ENCODE assay signal across 16 cellular contexts in the genomic region with DNA sequence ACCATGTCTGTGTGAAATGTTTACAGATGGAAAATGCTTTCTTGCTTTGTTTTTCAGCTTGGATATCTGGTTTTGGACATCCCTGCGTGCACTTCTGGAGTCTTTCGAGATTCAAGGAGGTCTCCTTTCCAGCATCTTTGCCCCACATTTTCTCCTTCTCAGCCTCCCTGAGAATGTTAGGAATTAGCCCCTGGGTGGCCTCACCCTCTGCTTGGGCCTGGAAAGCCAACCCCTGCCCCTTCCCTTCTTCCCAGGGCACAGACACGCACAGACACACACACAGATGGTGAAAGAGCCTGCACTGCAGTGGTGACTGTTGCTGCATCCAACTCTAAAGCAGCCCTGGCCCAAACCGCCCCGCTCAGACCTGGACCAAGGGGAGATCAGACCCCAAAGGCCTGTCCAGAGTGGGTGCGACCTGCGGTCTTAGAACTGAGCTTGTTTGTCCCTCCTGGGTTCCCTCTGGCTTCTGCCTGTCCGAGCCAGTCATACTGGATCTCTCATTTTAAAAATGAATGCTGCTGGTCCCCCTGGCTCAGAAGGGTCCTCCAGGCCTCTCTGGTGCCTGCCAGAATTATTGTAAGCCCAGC. TPM values are rescaled to one million over a fixed set of nuclear protein-coding genes. Genes with fewer than 3 reads are reported as not detected.
DNase-seq lines count a peak whose midpoint lies in the region; ATAC-seq, FAIRE-seq and TF ChIP-seq lines count a peak whose summit lies in the region.
"Had no signal": no experiment of that assay in that cellular context is flagged by ENCODE, and none has a peak within 500 bp of the region (broad histone marks: within the 10 kb centered on the region; RNA-seq: fewer than 3 reads in every experiment).

No MANE protein-coding gene starts in this region.

- H3K4me1 Mint-ChIP-seq in central memory CD8-positive, alpha-beta T cell = no peaks in the 10 kb centered on the region
- peaks cover 0 to 6% of the 10 kb centered on the region in 2 donors for H3K4me1 Mint-ChIP-seq in natural killer cell

- peaks cover 15% of the 10 kb centered on the region for H3K4me1 ChIP-seq in RWPE2 (ENCODE audit: insufficient read depth, poor library complexity, severe bottlenecking)
- H3K4me1 ChIP-seq in kidney (ENCODE audit: control insufficient read depth in 1 of 2, insufficient read depth in 1 of 2, low read depth in 1 of 2, low read length in 2 of 2) = no peaks in the 10 kb centered on the region
- no peaks in the 10 kb centered on the region for H3K4me1 ChIP-seq in osteoblast (ENCODE audit: insufficient read depth, low read length)
- H3K4me1 ChIP-seq: BE2C had no signal

- peak overlapping the region; percentile 63 for H3K27ac Mint-ChIP-seq in central memory CD8-positive, alpha-beta T cell (ENCODE audit: low read depth)
- H3K27ac Mint-ChIP-seq in natural killer cell = no peak overlapping the region

- peaks cover 11% of the 10 kb centered on the region for H3K27me3 Mint-ChIP-seq in central memory CD8-positive, alpha-beta T cell
- peaks cover 0 to 13% of the 10 kb centered on the region in 2 donors for H3K27me3 Mint-ChIP-seq in natural killer cell (ENCODE audit: low read depth in 2 of 2)
- H3K27me3 Mint-ChIP-seq: CD4-positive, alpha-beta memory T cell had no signal

- H3K36me3 ChIP-seq in RWPE2 (ENCODE audit: low read depth) (no peaks in the 10 kb centered on the region), kidney (ENCODE audit: control insufficient read depth in 1 of 2, insufficient read depth in 2 of 2, low read length in 2 of 2) (no peaks in the 10 kb centered on the region), osteoblast (ENCODE audit: insufficient read depth, low read length) (no peaks in the 10 kb centered on the region)
- H3K36me3 ChIP-seq: BE2C had no signal

- ATAC-seq in RWPE2 (ENCODE audit: low read depth) (no peak), natural killer cell (no peak)
- no peak for ATAC-seq in central memory CD8-positive, alpha-beta T cell (replicated peaks; ENCODE audit: extremely low read depth, poor library complexity, severe bottlenecking)
- ATAC-seq: A549, GM12878, HCT116 had no signal

- H3K4me3 Mint-ChIP-seq in central memory CD8-positive, alpha-beta T cell = no peak overlapping the region
- H3K4me3 Mint-ChIP-seq in natural killer cell = no peak overlapping the region
- H3K4me3 Mint-ChIP-seq: CD4-positive, alpha-beta memory T cell had no signal

- FAIRE-seq in kidney (lab: Jason Lieb, UNC) = no peak
- FAIRE-seq: A549, GM12878, GM18507, H54 had no signal

- H3K9me3 Mint-ChIP-seq in central memory CD8-positive, alpha-beta T cell = peaks cover 7% of the 10 kb centered on the region
- no peaks in the 10 kb centered on the region for H3K9me3 Mint-ChIP-seq in natural killer cell

- TF ChIP-seq CTCF in RWPE2 (IDR thresholded peaks at IDR 0.05; ENCODE audit: poor library complexity, severe bottlenecking) (no peak), kidney (IDR thresholded peaks at IDR 0.05; ENCODE audit: borderline replicate concordance, extremely low read depth, insufficient read depth) (no peak), osteoblast (IDR thresholded peaks at IDR 0.05; ENCODE audit: extremely low read depth, low read depth, low read length) (no peak), natural killer cell (IDR thresholded peaks at IDR 0.05) (no peak)

- H3K27ac ChIP-seq in RWPE2 (ENCODE audit: poor library complexity, severe bottlenecking) (no peak overlapping the region), kidney (ENCODE audit: low read depth in 2 of 2, low read length in 2 of 2) (no peak overlapping the region), osteoblast (ENCODE audit: low read depth, low read length) (no peak overlapping the region)
- H3K27ac ChIP-seq: A549, C4-2B had no signal

- DNase-seq in RWPE2 (ENCODE audit: low spot score) (peak; percentile 48), kidney (peak; percentile 53), osteoblast (ENCODE audit: insufficient read length, low spot score, missing footprints) (peak; percentile 65), natural killer cell (no peak), cerebellar cortex (ENCODE audit: low spot score) (no peak), NCI-H345 treated with DMSO at 0.1 percent for 48 hours (lab: John Stamatoyannopoulos, UW; ENCODE audit: unreplicated experiment) (no peak)
- DNase-seq in central memory CD8-positive, alpha-beta T cell (ENCODE audit: low spot score in 2 of 2) = no peak
- DNase-seq: BE2C; CD4-positive, alpha-beta memory T cell; DMS79 had no signal

- no peaks in the 10 kb centered on the region for H3K27me3 ChIP-seq in RWPE2 (ENCODE audit: insufficient read depth, poor library complexity, severe bottlenecking)
- no peaks in the 10 kb centered on the region for H3K27me3 ChIP-seq in osteoblast (ENCODE audit: insufficient read depth, low read length)
- H3K27me3 ChIP-seq: BE2C had no signal

- intact Hi-C loops in kidney (cut with DNase I) (no loop called here), natural killer cell (cut with micrococcal nuclease) (no loop called here)

- H3K36me3 Mint-ChIP-seq in central memory CD8-positive, alpha-beta T cell (ENCODE audit: insufficient read depth) = no peaks in the 10 kb centered on the region
- no peaks in the 10 kb centered on the region for H3K36me3 Mint-ChIP-seq in natural killer cell
- H3K36me3 Mint-ChIP-seq: CD4-positive, alpha-beta memory T cell had no signal

- H4K20me1 ChIP-seq in osteoblast (ENCODE audit: insufficient read depth, low read length) = no peaks in the 10 kb centered on the region

- H2AFZ ChIP-seq in osteoblast (ENCODE audit: low read length) = no peak overlapping the region

- no peak overlapping the region for H3K4me2 ChIP-seq in osteoblast (ENCODE audit: insufficient read depth, low read length)
- H3K4me2 ChIP-seq: A549 had no signal

- no peaks in the 10 kb centered on the region for H3K9me3 ChIP-seq in RWPE2 (ENCODE audit: severe bottlenecking)
- H3K9me3 ChIP-seq in kidney (ENCODE audit: control insufficient read depth in 1 of 2, low read length in 2 of 2) = no peaks in the 10 kb centered on the region
- H3K9me3 ChIP-seq in osteoblast (ENCODE audit: low read depth, low read length) = peaks cover 3% of the 10 kb centered on the region

- H3K79me2 ChIP-seq in osteoblast (ENCODE audit: insufficient read depth, low read length) = no peaks in the 10 kb centered on the region

- no peak overlapping the region for H3K4me3 ChIP-seq in RWPE2 (ENCODE audit: severe bottlenecking)
- H3K4me3 ChIP-seq in kidney (ENCODE audit: low read length in 2 of 2) = no peak overlapping the region
- no peak overlapping the region for H3K4me3 ChIP-seq in osteoblast (ENCODE audit: insufficient read depth, low read length)
- H3K4me3 ChIP-seq: A549, GM12878 had no signal

- no peak overlapping the region for H3K9ac ChIP-seq in kidney (ENCODE audit: low read length in 2 of 2)

RNA-seq across cellular contexts. Expression of gene NCOR2, which starts 8.7 kb away (rescaled TPM):
- total RNA-seq in kidney (205 TPM), osteoblast (45.2 and 47.1 TPM in 2 replicates), natural killer cell (100 to 1,000 TPM; 109 to 126 (median 125) TPM)
- polyA plus RNA-seq in kidney (ENCODE audit: insufficient read depth, low read depth, low replicate concordance) = 18.7 TPM

Comparison
In these comparisons a context has a peak if more than half of its experiments do, and no peak if none do; other contexts are left out.
1. DNase-seq: peak in RWPE2 (single experiment), kidney (single experiment) and osteoblast (single experiment); none in central memory CD8-positive, alpha-beta T cell (0 of 2), natural killer cell (single experiment), cerebellar cortex (single experiment) and NCI-H345 treated with DMSO at 0.1 percent for 48 hours (single experiment).